ENCODE assay signal across 2 cellular contexts in genomic region chr4:88467392-88467791, GRCh38.
TF ChIP-seq lines count a peak whose summit lies in the region.

No MANE protein-coding gene starts in this region.

TF ChIP-seq in HEK293, 187 proteins besides CTCF, POLR2A, EP300 and RAD21:
- TF ChIP-seq ZNF580 (tag by site-specific recombination; IDR thresholded peaks at IDR 0.05) (no peak), GLIS1 (tag by site-specific recombination; IDR thresholded peaks at IDR 0.05) (peak; percentile 38; the same call in 1 of the 2 replicates)

TF ChIP-seq in GM12878, 131 proteins besides CTCF, POLR2A, EP300 and RAD21:
- TF ChIP-seq CEBPB (IDR thresholded peaks at IDR 0.05; ENCODE audit: borderline replicate concordance in 1 of 2, low read depth in 2 of 2, low read length in 2 of 2) (no peak), NR2C1 (IDR thresholded peaks at IDR 0.05) (no peak), KDM1A (IDR thresholded peaks at IDR 0.05; ENCODE audit: borderline replicate concordance) (no peak), ZNF24 (IDR thresholded peaks at IDR 0.05) (no peak)
TF ChIP-seq in GM12878: peak in this region for 0.
